Comparison of ENCODE assay signal across 1 cellular context in genomic region chr22:29603358-29604191, GRCh38.
TF ChIP-seq lines count a peak whose summit lies in the region.

NF2 (plus strand) TSS chr22:29603633; CDS start chr22:29603999, 366 bp downstream.

TF ChIP-seq in K562, 482 proteins besides CTCF, POLR2A, EP300 and RAD21 (continued from another document and continues in another):
- TF ChIP-seq, protein P1, sequence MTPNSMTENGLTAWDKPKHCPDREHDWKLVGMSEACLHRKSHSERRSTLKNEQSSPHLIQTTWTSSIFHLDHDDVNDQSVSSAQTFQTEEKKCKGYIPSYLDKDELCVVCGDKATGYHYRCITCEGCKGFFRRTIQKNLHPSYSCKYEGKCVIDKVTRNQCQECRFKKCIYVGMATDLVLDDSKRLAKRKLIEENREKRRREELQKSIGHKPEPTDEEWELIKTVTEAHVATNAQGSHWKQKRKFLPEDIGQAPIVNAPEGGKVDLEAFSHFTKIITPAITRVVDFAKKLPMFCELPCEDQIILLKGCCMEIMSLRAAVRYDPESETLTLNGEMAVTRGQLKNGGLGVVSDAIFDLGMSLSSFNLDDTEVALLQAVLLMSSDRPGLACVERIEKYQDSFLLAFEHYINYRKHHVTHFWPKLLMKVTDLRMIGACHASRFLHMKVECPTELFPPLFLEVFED (CRISPR knock-in tag; conservative IDR thresholded peaks at IDR 0.05): no peak
- peak; percentile 74; the same call in 1 of the 2 replicates for TF ChIP-seq JUND (IDR thresholded peaks at IDR 0.05; ENCODE audit: borderline replicate concordance, low read depth, low read length)
- TF ChIP-seq JUND (tag; IDR thresholded peaks at IDR 0.05; ENCODE audit: borderline replicate concordance, low read depth, low read length): no peak
- no peak for TF ChIP-seq ERF (CRISPR knock-in tag; IDR thresholded peaks at IDR 0.05)
- peak; percentile 69 for TF ChIP-seq ZBTB12 (CRISPR knock-in tag; IDR thresholded peaks at IDR 0.05)
- no peak for TF ChIP-seq STAT5B (CRISPR knock-in tag; IDR thresholded peaks at IDR 0.05)
- no peak for TF ChIP-seq ZKSCAN3 (CRISPR knock-in tag; IDR thresholded peaks at IDR 0.05)
- TF ChIP-seq PHF21A (IDR thresholded peaks at IDR 0.05; ENCODE audit: borderline replicate concordance, low read depth): no peak
- peak; percentile 69 for TF ChIP-seq GABPA (tag; conservative IDR thresholded peaks at IDR 0.05; ENCODE audit: low read depth)
- TF ChIP-seq BRD9 (IDR thresholded peaks at IDR 0.05; ENCODE audit: low read depth, partially characterized antibody): no peak
- TF ChIP-seq ZBTB7A (IDR thresholded peaks at IDR 0.05; ENCODE audit: borderline replicate concordance, control insufficient read depth, low read depth, low read length): peak; percentile 38; the same call in 1 of the 2 replicates
- TF ChIP-seq AFF1 (IDR thresholded peaks at IDR 0.05; ENCODE audit: low read depth in 1 of 2, partially characterized antibody in 2 of 2): no peak
- no peak for TF ChIP-seq SIN3B (IDR thresholded peaks at IDR 0.05; ENCODE audit: low read depth)
- no peak for TF ChIP-seq ZNF316 (IDR thresholded peaks at IDR 0.05)
- no peak for TF ChIP-seq KDM4B (IDR thresholded peaks at IDR 0.05; ENCODE audit: borderline replicate concordance in 2 of 2, low read depth in 1 of 2)
- TF ChIP-seq, protein P2, sequence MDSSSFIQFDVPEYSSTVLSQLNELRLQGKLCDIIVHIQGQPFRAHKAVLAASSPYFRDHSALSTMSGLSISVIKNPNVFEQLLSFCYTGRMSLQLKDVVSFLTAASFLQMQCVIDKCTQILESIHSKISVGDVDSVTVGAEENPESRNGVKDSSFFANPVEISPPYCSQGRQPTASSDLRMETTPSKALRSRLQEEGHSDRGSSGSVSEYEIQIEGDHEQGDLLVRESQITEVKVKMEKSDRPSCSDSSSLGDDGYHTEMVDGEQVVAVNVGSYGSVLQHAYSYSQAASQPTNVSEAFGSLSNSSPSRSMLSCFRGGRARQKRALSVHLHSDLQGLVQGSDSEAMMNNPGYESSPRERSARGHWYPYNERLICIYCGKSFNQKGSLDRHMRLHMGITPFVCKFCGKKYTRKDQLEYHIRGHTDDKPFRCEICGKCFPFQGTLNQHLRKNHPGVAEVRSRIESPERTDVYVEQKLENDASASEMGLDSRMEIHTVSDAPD (CRISPR knock-in tag; IDR thresholded peaks at IDR 0.05): no peak
- no peak for TF ChIP-seq ZBTB49 (CRISPR knock-in tag; IDR thresholded peaks at IDR 0.05; ENCODE audit: borderline replicate concordance)
- peak in 1 of 3 experiments; percentile 34 for TF ChIP-seq YY1 (IDR thresholded peaks at IDR 0.05; ENCODE audit: borderline replicate concordance in 1 of 3, control insufficient read depth in 1 of 3, extremely low read depth in 1 of 3, insufficient read depth in 3 of 3, insufficient read length in 1 of 3, insufficient replicate concordance in 2 of 3, low read depth in 1 of 3, low read length in 2 of 3)
- no peak for TF ChIP-seq CREB5 (CRISPR knock-in tag; IDR thresholded peaks at IDR 0.05)
- TF ChIP-seq, protein P3, sequence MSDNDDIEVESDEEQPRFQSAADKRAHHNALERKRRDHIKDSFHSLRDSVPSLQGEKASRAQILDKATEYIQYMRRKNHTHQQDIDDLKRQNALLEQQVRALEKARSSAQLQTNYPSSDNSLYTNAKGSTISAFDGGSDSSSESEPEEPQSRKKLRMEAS (CRISPR knock-in tag; IDR thresholded peaks at IDR 0.05): peak; percentile 58
- TF ChIP-seq CXXC5 (CRISPR knock-in tag; IDR thresholded peaks at IDR 0.05): peak; percentile 75
- 0 out of 2 replicates have a peak, but pooled peaks have one; percentile 23 for TF ChIP-seq RBM34 (IDR thresholded peaks at IDR 0.05; ENCODE audit: borderline replicate concordance, insufficient read depth, low read length)
- TF ChIP-seq ZNF655 (CRISPR knock-in tag; IDR thresholded peaks at IDR 0.05): no peak
- TF ChIP-seq TGIF2 (CRISPR knock-in tag; IDR thresholded peaks at IDR 0.05): peak; percentile 54; the same call in 1 of the 2 replicates
- no peak for TF ChIP-seq MAFK (IDR thresholded peaks at IDR 0.05; ENCODE audit: low read length)
- TF ChIP-seq KAT8 (IDR thresholded peaks at IDR 0.05; ENCODE audit: low read depth): no peak
- no peak for TF ChIP-seq PCBP2 (IDR thresholded peaks at IDR 0.05; ENCODE audit: low read depth, low read length, poor library complexity, severe bottlenecking)
- TF ChIP-seq ZNF280A (IDR thresholded peaks at IDR 0.05; ENCODE audit: low read depth, partially characterized antibody): no peak
- no peak for TF ChIP-seq RBM39 (optimal IDR thresholded peaks at IDR 0.05; ENCODE audit: low read depth, low read length)
- no peak for TF ChIP-seq PKNOX1 (IDR thresholded peaks at IDR 0.05)
- no peak for TF ChIP-seq NCOA2 (IDR thresholded peaks at IDR 0.05; ENCODE audit: partially characterized antibody in 2 of 2)
- TF ChIP-seq GABPB1 (CRISPR knock-in tag; IDR thresholded peaks at IDR 0.05): peak; percentile 50; the same call in 1 of the 2 replicates
- TF ChIP-seq ZNF311 (CRISPR knock-in tag; IDR thresholded peaks at IDR 0.05): no peak
